In genomic region chr11:69287968-69288882, GRCh38 we compare ENCODE assay signal across 19 cellular contexts. TPM values are rescaled to one million over a fixed set of nuclear protein-coding genes. Genes with fewer than 3 reads are reported as not detected.
A peak's percentile ranks its signal among the peaks of the same experiment; 100 is the strongest.
DNase-seq lines count a peak whose midpoint lies in the region; ATAC-seq, FAIRE-seq and TF ChIP-seq lines count a peak whose summit lies in the region.
"Had no signal": no experiment of that assay in that cellular context is flagged by ENCODE, and none has a peak within 500 bp of the region (broad histone marks: within the 10 kb centered on the region; RNA-seq: fewer than 3 reads in every experiment).

No MANE protein-coding gene starts in this region.

- FAIRE-seq in K562 (lab: Jason Lieb, UNC) = peak; percentile 80

- H3K27ac ChIP-seq in K562 (ENCODE audit: extremely low read depth, low read depth, low read length) (no peak overlapping the region), right lobe of liver (no peak overlapping the region), gastroesophageal sphincter (no peak overlapping the region)
- H3K27ac ChIP-seq: cardiac muscle cell, SJCRH30, testis had no signal

- CTCF ChIA-PET in K562 (lab: Yijun Ruan, JAX; ENCODE audit: low intra/inter-chr PET ratio) = interaction anchor here (0.6 kb wide), 1 partner anchor 89 kb away, joined by 4 read pairs; no protein-coding TSS in a partner anchor

- TF ChIP-seq POLR2A in K562 (conservative IDR thresholded peaks at IDR 0.05) (no peak), right lobe of liver (IDR thresholded peaks at IDR 0.05) (no peak), gastroesophageal sphincter (IDR thresholded peaks at IDR 0.05) (no peak)

- in situ Hi-C loops in K562 (cut with MboI) = no loop called here

- no peak overlapping the region for H2AFZ ChIP-seq in K562 (ENCODE audit: low read depth, low read length)

- WGBS in K562 (ENCODE audit: insufficient coverage, low coverage, missing lambda C conversion rate) = 3% methylated on average over 20 of the region's 20 CpGs
- WGBS in right lobe of liver (ENCODE audit: insufficient coverage, low coverage, low lambda C conversion rate, missing lambda C conversion rate) = 56% methylated on average over 6 of the region's 20 CpGs
- 95 to 100% methylated on average over 1 to 4 of the region's 20 CpGs for WGBS in gastroesophageal sphincter (ENCODE audit: low coverage in 1 of 2), 2 donors

- ATAC-seq in K562 = peak; percentile 42
- peak; percentile 22 to 78 (median 48) for ATAC-seq in right lobe of liver
- no peak for ATAC-seq in gastroesophageal sphincter

- H3K4me1 ChIP-seq in K562 (replicated peaks in 1 of 2; ENCODE audit: control insufficient read depth in 2 of 2, insufficient read depth in 2 of 2, low read length in 2 of 2) = peaks cover 14 to 20% of the 10 kb centered on the region in 2 experiments; a peak in 4 of 5 replicates
- no peaks in the 10 kb centered on the region for H3K4me1 ChIP-seq in right lobe of liver
- H3K4me1 ChIP-seq in gastroesophageal sphincter = no peaks in the 10 kb centered on the region
- H3K4me1 ChIP-seq: testis had no signal

- no peaks in the 10 kb centered on the region for H3K79me2 ChIP-seq in K562 (ENCODE audit: control insufficient read depth, insufficient read depth, low read length)

- H3K36me3 ChIP-seq in K562 (ENCODE audit: control insufficient read depth, insufficient read depth, low read length) = no peaks in the 10 kb centered on the region
- H3K36me3 ChIP-seq in right lobe of liver = no peaks in the 10 kb centered on the region
- no peaks in the 10 kb centered on the region for H3K36me3 ChIP-seq in gastroesophageal sphincter
- H3K36me3 ChIP-seq: cardiac muscle cell, MG63, SJCRH30 had no signal

- intact Hi-C loops in K562 (cut with micrococcal nuclease) (no loop called here), right lobe of liver (cut with DNase I) (no loop called here)

- no TSS peak for BruUV-seq in K562 (replicated peaks; lab: Mats Ljungman, UMichigan)

- POLR2A ChIA-PET in K562 (lab: Yijun Ruan, JAX) = interaction anchor here (0.9 kb wide), 1 partner anchor 156 kb away, joined by 3 read pairs; no protein-coding TSS in a partner anchor

- DNase-seq in NCI-H748 (lab: John Stamatoyannopoulos, UW; ENCODE audit: unreplicated experiment) (peak; percentile 35), NCI-H748 treated with DMSO at 0.1 percent for 48 hours (lab: John Stamatoyannopoulos, UW) (no peak), K562 (ENCODE audit: extremely low read depth in 1 of 4, low spot score in 3 of 4) (peak; percentile 44 to 66 (median 52)), right lobe of liver (peak in 1 of 3 donors; percentile 54), globus pallidus (ENCODE audit: low spot score) (no peak), NCI-H2171 (lab: John Stamatoyannopoulos, UW) (no peak), GOT3 (lab: John Stamatoyannopoulos, UW) (no peak)
- DNase-seq: 8988T; activated CD4-positive, alpha-beta T cell treated with anti-CD3 and anti-CD28 coated beads, Interleukin-2, amount 10 ng/mL, durations not matched to agents 7 days and 5 days; CD4-positive, CD25-positive, alpha-beta regulatory T cell; effector CD8-positive, alpha-beta T cell; mesendoderm; MG63; NCI-H2081 treated with DMSO at 0.1 percent for 48 hours; stimulated activated CD4-positive, alpha-beta T cell treated with anti-CD3 and anti-CD28 coated beads, Interleukin-2, amount 100 ng/mL, for 48 hours; testis had no signal

- no peaks in the 10 kb centered on the region for H3K9me1 ChIP-seq in K562 (ENCODE audit: control insufficient read depth, insufficient read depth, low read length)

- TF ChIP-seq CTCF in K562 (IDR thresholded peaks at IDR 0.05 in 2 of 3, conservative IDR thresholded peaks at IDR 0.05 in 1 of 3; ENCODE audit: insufficient read depth in 2 of 3, low read depth in 1 of 3, low read length in 3 of 3) = no peak
- no peak for TF ChIP-seq CTCF in right lobe of liver (IDR thresholded peaks at IDR 0.05)
- TF ChIP-seq CTCF in gastroesophageal sphincter (IDR thresholded peaks at IDR 0.05) = no peak

- no peak for TF ChIP-seq RAD21 in K562 (CRISPR knock-in tag; conservative IDR thresholded peaks at IDR 0.05 in 1 of 2, IDR thresholded peaks at IDR 0.05 in 1 of 2)

- peak overlapping the region; percentile 48; the same call in 1 of the 2 replicates for H3K4me2 ChIP-seq in K562 (ENCODE audit: insufficient read depth, low read length)

- no peak overlapping the region for H3K9ac ChIP-seq in K562 (ENCODE audit: insufficient read depth in 1 of 2, low read depth in 2 of 2, low read length in 2 of 2)

- no peak overlapping the region for H3K4me3 ChIP-seq in K562
- no peak overlapping the region for H3K4me3 ChIP-seq in right lobe of liver
- H3K4me3 ChIP-seq in gastroesophageal sphincter = no peak overlapping the region
- H3K4me3 ChIP-seq: cardiac muscle cell, MG63, SJCRH30, testis had no signal

- peaks cover 3 to 44% of the 10 kb centered on the region in 2 experiments; a peak in 3 of 5 replicates for H3K27me3 ChIP-seq in K562 (ENCODE audit: control insufficient read depth in 2 of 2, insufficient read depth in 2 of 2, low read length in 2 of 2)
- H3K27me3 ChIP-seq in right lobe of liver = no peaks in the 10 kb centered on the region
- H3K27me3 ChIP-seq in gastroesophageal sphincter = peaks cover 24% of the 10 kb centered on the region
- H3K27me3 ChIP-seq: cardiac muscle cell, MG63, SJCRH30, testis had no signal

- TF ChIP-seq EP300 in K562 (IDR thresholded peaks at IDR 0.05; ENCODE audit: low read length) (no peak), gastroesophageal sphincter (IDR thresholded peaks at IDR 0.05) (no peak)

- peaks cover 3% of the 10 kb centered on the region for H4K20me1 ChIP-seq in K562 (replicated peaks; ENCODE audit: control insufficient read depth, insufficient read depth, low read length)

- H3K9me3 ChIP-seq in K562 (replicated peaks; ENCODE audit: control insufficient read depth, insufficient read depth, low read depth, low read length) = no peaks in the 10 kb centered on the region; the same call in 1 of the 2 replicates
- no peaks in the 10 kb centered on the region for H3K9me3 ChIP-seq in right lobe of liver
- H3K9me3 ChIP-seq in gastroesophageal sphincter = no peaks in the 10 kb centered on the region
- H3K9me3 ChIP-seq: MG63, SJCRH30, testis had no signal

TF ChIP-seq in K562, 482 proteins besides CTCF, POLR2A, EP300 and RAD21 (continues in another document):
- TF ChIP-seq PRMT5 (CRISPR knock-in tag; IDR thresholded peaks at IDR 0.05) = no peak
- TF ChIP-seq, protein P1, sequence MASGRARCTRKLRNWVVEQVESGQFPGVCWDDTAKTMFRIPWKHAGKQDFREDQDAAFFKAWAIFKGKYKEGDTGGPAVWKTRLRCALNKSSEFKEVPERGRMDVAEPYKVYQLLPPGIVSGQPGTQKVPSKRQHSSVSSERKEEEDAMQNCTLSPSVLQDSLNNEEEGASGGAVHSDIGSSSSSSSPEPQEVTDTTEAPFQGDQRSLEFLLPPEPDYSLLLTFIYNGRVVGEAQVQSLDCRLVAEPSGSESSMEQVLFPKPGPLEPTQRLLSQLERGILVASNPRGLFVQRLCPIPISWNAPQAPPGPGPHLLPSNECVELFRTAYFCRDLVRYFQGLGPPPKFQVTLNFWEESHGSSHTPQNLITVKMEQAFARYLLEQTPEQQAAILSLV (tag; IDR thresholded peaks at IDR 0.05) = no peak
- TF ChIP-seq BRCA1 (IDR thresholded peaks at IDR 0.05) = no peak
- TF ChIP-seq BRCA1 (CRISPR knock-in tag; IDR thresholded peaks at IDR 0.05) = no peak
- no peak for TF ChIP-seq RBM22 (IDR thresholded peaks at IDR 0.05; ENCODE audit: low read depth, low read length, poor library complexity, severe bottlenecking)
- TF ChIP-seq NR4A1 (CRISPR knock-in tag; IDR thresholded peaks at IDR 0.05) = no peak
- TF ChIP-seq NR4A1 (tag; IDR thresholded peaks at IDR 0.05) = no peak
- TF ChIP-seq, protein P2, sequence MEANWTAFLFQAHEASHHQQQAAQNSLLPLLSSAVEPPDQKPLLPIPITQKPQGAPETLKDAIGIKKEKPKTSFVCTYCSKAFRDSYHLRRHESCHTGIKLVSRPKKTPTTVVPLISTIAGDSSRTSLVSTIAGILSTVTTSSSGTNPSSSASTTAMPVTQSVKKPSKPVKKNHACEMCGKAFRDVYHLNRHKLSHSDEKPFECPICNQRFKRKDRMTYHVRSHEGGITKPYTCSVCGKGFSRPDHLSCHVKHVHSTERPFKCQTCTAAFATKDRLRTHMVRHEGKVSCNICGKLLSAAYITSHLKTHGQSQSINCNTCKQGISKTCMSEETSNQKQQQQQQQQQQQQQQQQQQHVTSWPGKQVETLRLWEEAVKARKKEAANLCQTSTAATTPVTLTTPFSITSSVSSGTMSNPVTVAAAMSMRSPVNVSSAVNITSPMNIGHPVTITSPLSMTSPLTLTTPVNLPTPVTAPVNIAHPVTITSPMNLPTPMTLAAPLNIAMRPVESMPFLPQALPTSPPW (CRISPR knock-in tag; IDR thresholded peaks at IDR 0.05) = peak; percentile 22; the same call in 1 of the 2 replicates
- TF ChIP-seq ARID1B (IDR thresholded peaks at IDR 0.05) = peak; percentile 40
- 0 out of 4 replicates have a peak, but pooled peaks of 1 of the 2 experiments have one; percentile 12 for TF ChIP-seq TRIM24 (IDR thresholded peaks at IDR 0.05)
- TF ChIP-seq L3MBTL2 (IDR thresholded peaks at IDR 0.05) = peak; percentile 41; the same call in 1 of the 2 replicates
- 0 out of 2 replicates have a peak, but pooled peaks have one; percentile 10 for TF ChIP-seq JUND (IDR thresholded peaks at IDR 0.05; ENCODE audit: borderline replicate concordance, low read depth, low read length)
- TF ChIP-seq JUND (tag; IDR thresholded peaks at IDR 0.05; ENCODE audit: borderline replicate concordance, low read depth, low read length) = no peak

RNA-seq across cellular contexts. Expression of gene MYEOV, which starts 5.7 kb away (rescaled TPM):
- total RNA-seq in K562 (2011; cell fraction: chromatin; rRNA removed; ENCODE audit: low replicate concordance) = 153 and 334 TPM in 2 replicates
- total RNA-seq in K562 (2011; cell fraction: nucleolus; rRNA removed) = 281 and 292 TPM in 2 replicates
- total RNA-seq in K562 (2011; cell fraction: nucleoplasm; rRNA removed) = 180 and 211 TPM in 2 replicates
- 29.5 and 33.6 TPM in 2 replicates for total RNA-seq in K562 (2014; rRNA removed)
- 29.7 and 32.2 TPM in 2 replicates for total RNA-seq in K562 (2014; rRNA removed; fragmentation: Illumina TruSeq; extraction: Trizol)
- 26.1 and 28.1 TPM in 2 replicates for total RNA-seq in K562 (2015; rRNA removed; fragmentation: Illumina TruSeq; extraction: Trizol)
- total RNA-seq in K562 (2021) = 77.7 and 92.3 TPM in 2 replicates
- 133 TPM in 2 replicates for polyA plus RNA-seq in K562 (2011; rRNA removed)
- polyA plus RNA-seq in K562 (2011; cell fraction: cytosol; rRNA removed) = 96.6 and 154 TPM in 2 replicates
- 301 and 457 TPM in 2 replicates for polyA plus RNA-seq in K562 (2011; cell fraction: nucleus; rRNA removed)
- polyA plus RNA-seq in K562 (2012) = 69.0 and 89.1 TPM in 2 replicates
- 68.2 and 86.9 TPM in 2 replicates for polyA plus RNA-seq in K562 (2014; fragmentation: Illumina TruSeq; extraction: Trizol)
- polyA plus RNA-seq in K562 (2014; fragmentation: Nextera tagmentation; extraction: Ambion mirVana) = 10 to 100 TPM; 10.2 to 11.5 TPM
- polyA plus RNA-seq in K562 (2014; rRNA removed) = 80.9 and 87.6 TPM in 2 replicates
- 48.1 and 73.1 TPM in 2 replicates for polyA minus RNA-seq in K562 (2011; rRNA and poly(A)+ RNA removed)
- 38.3 and 45.9 TPM in 2 replicates for polyA minus RNA-seq in K562 (2011; cell fraction: cytosol; rRNA and poly(A)+ RNA removed)
- polyA minus RNA-seq in K562 (2011; cell fraction: nucleus; rRNA and poly(A)+ RNA removed) = 87.9 and 158 TPM in 2 replicates
- total RNA-seq in right lobe of liver = 1 to 10 TPM in 1 of 6 experiments, under 1 TPM in 3, not detected in 2; 0.25 to 1.2 (median 0.70) TPM
- not detected for total RNA-seq in gastroesophageal sphincter
- total RNA-seq: activated CD4-positive, alpha-beta T cell treated with anti-CD3 and anti-CD28 coated beads, Interleukin-2, amount 10 ng/mL, durations not matched to agents 7 days and 5 days had no signal
- polyA plus RNA-seq: cardiac muscle cell; CD4-positive, CD25-positive, alpha-beta regulatory T cell had no signal

Comparison
In these comparisons a context has a peak if more than half of its experiments do, and no peak if none do; other contexts are left out.
1. DNase-seq: peak in NCI-H748 (single experiment) and K562 (4 of 4); none in NCI-H748 treated with DMSO at 0.1 percent for 48 hours (single experiment), globus pallidus (single experiment), NCI-H2171 (single experiment) and GOT3 (single experiment).
2. RNA of gene MYEOV, which starts 5.7 kb away (total RNA-seq): 26.1 to 334 TPM in K562; 0.25 to 1.2 TPM in right lobe of liver and not detected in gastroesophageal sphincter; every median in the first group is over 10 times any median in the second.